Comparison of ENCODE assay signal across 8 cellular contexts in the genomic region with DNA sequence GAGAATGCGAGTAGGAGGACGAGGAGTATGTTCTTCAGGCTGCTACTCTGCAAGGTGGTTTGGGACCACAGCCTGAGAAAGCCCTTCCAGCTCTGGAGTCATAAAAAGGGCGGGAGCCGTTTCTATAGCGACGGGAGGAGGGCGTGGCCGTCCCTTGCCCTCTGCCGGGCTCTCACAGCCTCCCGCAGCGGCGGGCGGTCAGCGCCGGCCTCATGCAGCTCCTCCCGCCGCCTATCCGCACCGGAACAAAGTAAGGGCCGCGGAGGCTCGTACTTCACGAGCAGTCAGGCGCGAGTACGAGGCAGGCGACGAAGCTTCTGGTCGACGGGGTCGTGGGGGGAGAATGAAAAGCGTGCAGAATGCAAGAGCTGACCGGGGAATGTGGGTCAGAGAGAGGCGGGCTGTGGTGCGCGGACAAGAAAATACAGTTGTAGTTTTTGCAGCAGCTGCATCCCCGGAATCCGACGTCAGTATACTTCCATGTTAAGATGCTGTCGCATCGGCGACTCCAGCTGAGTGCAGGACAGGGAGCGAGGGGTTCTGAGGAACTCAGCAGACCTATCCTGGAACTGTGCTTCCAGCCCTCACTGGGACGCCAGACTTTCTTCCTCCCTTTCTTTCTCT. TPM values are rescaled to one million over a fixed set of nuclear protein-coding genes. Genes with fewer than 3 reads are reported as not detected.
DNase-seq lines count a peak whose midpoint lies in the region; FAIRE-seq and TF ChIP-seq lines count a peak whose summit lies in the region.

A gene with protein sequence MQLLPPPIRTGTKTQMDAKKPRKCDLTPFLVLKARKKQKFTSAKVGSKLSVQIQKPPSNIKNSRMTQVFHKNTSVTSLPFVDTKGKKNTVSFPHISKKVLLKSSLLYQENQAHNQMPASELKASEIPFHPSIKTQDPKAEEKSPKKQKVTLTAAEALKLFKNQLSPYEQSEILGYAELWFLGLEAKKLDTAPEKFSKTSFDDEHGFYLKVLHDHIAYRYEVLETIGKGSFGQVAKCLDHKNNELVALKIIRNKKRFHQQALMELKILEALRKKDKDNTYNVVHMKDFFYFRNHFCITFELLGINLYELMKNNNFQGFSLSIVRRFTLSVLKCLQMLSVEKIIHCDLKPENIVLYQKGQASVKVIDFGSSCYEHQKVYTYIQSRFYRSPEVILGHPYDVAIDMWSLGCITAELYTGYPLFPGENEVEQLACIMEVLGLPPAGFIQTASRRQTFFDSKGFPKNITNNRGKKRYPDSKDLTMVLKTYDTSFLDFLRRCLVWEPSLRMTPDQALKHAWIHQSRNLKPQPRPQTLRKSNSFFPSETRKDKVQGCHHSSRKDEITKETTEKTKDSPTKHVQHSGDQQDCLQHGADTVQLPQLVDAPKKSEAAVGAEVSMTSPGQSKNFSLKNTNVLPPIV (plus strand): TSS at position 175 of the 624 bp plus-strand sequence. CDS start 38 bp downstream, at position 213.

- H3K4me3 ChIP-seq in bronchial epithelial cell (ENCODE audit: low read depth, low read length) (peak within 1 kb of the TSS; percentile 32), iPS-20b (ENCODE audit: low read length) (peak within 1 kb of the TSS; percentile 56; the same call in 1 of the 2 replicates)

- H3K27me3 ChIP-seq in bronchial epithelial cell (ENCODE audit: control insufficient read depth, insufficient read depth, low read length) (no peaks in the 10 kb centered on the region), iPS-20b (ENCODE audit: insufficient read depth, low read length) (peaks cover 23% of the 10 kb centered on the region)

- DNase-seq in NCI-H226 (peak; percentile 26), bronchial epithelial cell (ENCODE audit: low read depth) (peak; percentile 51), retina (peak; percentile 95), COLO829 (ENCODE audit: low spot score) (no peak), NCI-H345 treated with DMSO at 0.1 percent for 48 hours (lab: John Stamatoyannopoulos, UW; ENCODE audit: unreplicated experiment) (no peak)
- no peak for DNase-seq in stimulated activated CD4-positive, alpha-beta T cell treated with anti-CD3 and anti-CD28 coated beads, Interleukin-4, amount 100 ng/mL, for 4 hours

- H3K9ac ChIP-seq in ES-I3 (ENCODE audit: low read depth, low read length) (peak within 1 kb of the TSS; percentile 32; the same call in 1 of the 2 replicates), iPS-20b (ENCODE audit: low read depth, low read length) (peak within 1 kb of the TSS; percentile 36; the same call in 1 of the 2 replicates)

- FAIRE-seq in bronchial epithelial cell (lab: Jason Lieb, UNC) = no peak

- no peaks in the 10 kb centered on the region for H3K4me1 ChIP-seq in ES-I3 (ENCODE audit: insufficient read depth, low read length)
- no peaks in the 10 kb centered on the region for H3K4me1 ChIP-seq in iPS-20b (ENCODE audit: insufficient read depth, low read length)

- TF ChIP-seq CTCF in bronchial epithelial cell (IDR thresholded peaks at IDR 0.05; ENCODE audit: insufficient read depth, low read length, severe bottlenecking) = no peak

- H3K27ac ChIP-seq in iPS-20b (ENCODE audit: low read length) = no peak within 1 kb of the TSS

- H3K36me3 ChIP-seq in ES-I3 (ENCODE audit: insufficient read depth, low read length) (peaks cover 3% of the 10 kb centered on the region; the same call in 1 of the 2 replicates), bronchial epithelial cell (ENCODE audit: control insufficient read depth, insufficient read depth, low read length) (no peaks in the 10 kb centered on the region), iPS-20b (ENCODE audit: insufficient read depth, low read depth, low read length) (peaks cover 31% of the 10 kb centered on the region)

- no peaks in the 10 kb centered on the region for H3K9me3 ChIP-seq in ES-I3 (ENCODE audit: control insufficient read depth, insufficient read depth, low read length)
- no peaks in the 10 kb centered on the region for H3K9me3 ChIP-seq in iPS-20b (ENCODE audit: insufficient read depth, low read depth, low read length)

RNA-seq across cellular contexts. Expression of the gene that starts here (rescaled TPM):
- total RNA-seq in bronchial epithelial cell = 20.0 and 57.7 TPM in 2 replicates

Comparison
In these comparisons a context has a peak if more than half of its experiments do, and no peak if none do; other contexts are left out.
1. DNase-seq: peak in NCI-H226 (single experiment), bronchial epithelial cell (single experiment) and retina (single experiment); none in stimulated activated CD4-positive, alpha-beta T cell treated with anti-CD3 and anti-CD28 coated beads, Interleukin-4, amount 100 ng/mL, for 4 hours (0 of 2), COLO829 (single experiment) and NCI-H345 treated with DMSO at 0.1 percent for 48 hours (single experiment).